In the genomic region with DNA sequence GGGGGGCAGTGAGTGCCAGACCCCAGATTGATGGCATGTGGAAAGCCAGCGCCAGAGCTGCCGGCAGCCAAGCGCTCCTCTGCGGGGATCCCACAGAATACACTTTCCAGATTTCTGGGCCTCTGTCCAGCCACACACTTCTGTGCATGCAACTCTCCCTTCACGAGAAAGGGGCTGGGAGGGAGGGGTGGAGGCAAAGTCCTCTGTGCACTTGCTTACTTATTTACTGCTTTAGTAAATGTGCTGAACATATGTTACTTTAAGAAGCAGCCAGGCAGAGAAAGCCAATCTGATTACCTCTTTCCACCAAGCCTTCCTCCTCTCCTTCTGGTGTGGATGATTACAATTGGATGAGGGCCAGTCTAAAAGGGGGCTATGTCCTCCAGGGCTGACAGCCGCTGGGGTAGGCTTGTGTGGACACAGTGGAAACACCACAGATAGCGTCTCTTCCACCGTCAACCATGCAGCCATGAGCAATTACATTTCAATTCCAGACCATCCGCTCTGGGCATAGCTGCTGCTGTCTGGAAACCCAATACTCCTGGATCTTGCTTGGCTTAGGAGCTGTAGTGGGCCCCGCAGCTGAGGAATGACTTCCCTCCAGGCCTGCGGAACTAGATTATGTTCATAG, we compare ENCODE assay signal across 12 cellular contexts.
A peak's percentile ranks its signal among the peaks of the same experiment; 100 is the strongest.
DNase-seq lines count a peak whose midpoint lies in the region; ATAC-seq and TF ChIP-seq lines count a peak whose summit lies in the region.
"Had no signal": no experiment of that assay in that cellular context is flagged by ENCODE, and none has a peak within 500 bp of the region (broad histone marks: within the 10 kb centered on the region; RNA-seq: fewer than 3 reads in every experiment).

No MANE protein-coding gene starts in this region.

- intact Hi-C loops in left ventricle myocardium superior (cut with micrococcal nuclease), result no loop called here

- H3K4me1 ChIP-seq in rectal smooth muscle tissue (ENCODE audit: control insufficient read depth, insufficient read depth, low read length), result peaks cover 22% of the 10 kb centered on the region

- H3K27ac ChIP-seq in rectal smooth muscle tissue (ENCODE audit: low read depth, low read length), result peak overlapping the region; percentile 66
- H3K27ac ChIP-seq: C4-2B had no signal

- CTCF ChIA-PET in activated naive CD4-positive, alpha-beta T cell treated with anti-CD3 and anti-CD28 coated beads, Interleukin-2, amount 10 ng/mL, durations not matched to agents 7 days and 5 days (lab: Charles Lee), result no interaction called here

- ATAC-seq in left ventricle myocardium superior, result peak; percentile 97
- no peak for ATAC-seq in GM18909 (IDR thresholded peaks at IDR 0.05; ENCODE audit: poor library complexity, unreplicated experiment)

- no peak overlapping the region for H3K27ac Mint-ChIP-seq in activated naive CD4-positive, alpha-beta T cell treated with anti-CD3 and anti-CD28 coated beads, Interleukin-2, amount 10 ng/mL, durations not matched to agents 7 days and 5 days

- H3K9ac ChIP-seq in rectal smooth muscle tissue (ENCODE audit: low read length), result no peak overlapping the region

- H3K27me3 Mint-ChIP-seq in activated naive CD4-positive, alpha-beta T cell treated with anti-CD3 and anti-CD28 coated beads, Interleukin-2, amount 10 ng/mL, durations not matched to agents 7 days and 5 days, result no peaks in the 10 kb centered on the region

- H3K36me3 Mint-ChIP-seq in activated naive CD4-positive, alpha-beta T cell treated with anti-CD3 and anti-CD28 coated beads, Interleukin-2, amount 10 ng/mL, durations not matched to agents 7 days and 5 days, result no peaks in the 10 kb centered on the region

- no peak overlapping the region for H3K4me3 Mint-ChIP-seq in activated naive CD4-positive, alpha-beta T cell treated with anti-CD3 and anti-CD28 coated beads, Interleukin-2, amount 10 ng/mL, durations not matched to agents 7 days and 5 days

- no peaks in the 10 kb centered on the region for H3K36me3 ChIP-seq in rectal smooth muscle tissue (ENCODE audit: control insufficient read depth, insufficient read depth, low read length)

- peaks cover 3% of the 10 kb centered on the region for H3K9me3 Mint-ChIP-seq in activated naive CD4-positive, alpha-beta T cell treated with anti-CD3 and anti-CD28 coated beads, Interleukin-2, amount 10 ng/mL, durations not matched to agents 7 days and 5 days

- peak overlapping the region; percentile 37 for H3K4me3 ChIP-seq in rectal smooth muscle tissue (ENCODE audit: low read length)

- no peak for TF ChIP-seq CTCF in GM10266 (IDR thresholded peaks at IDR 0.05; ENCODE audit: control insufficient read depth, insufficient read depth, low read depth, missing control alignments)

- no peaks in the 10 kb centered on the region for H3K4me1 Mint-ChIP-seq in activated naive CD4-positive, alpha-beta T cell treated with anti-CD3 and anti-CD28 coated beads, Interleukin-2, amount 10 ng/mL, durations not matched to agents 7 days and 5 days

- peak; percentile 7 for DNase-seq in GM04504 (ENCODE audit: low read depth)
- peak in 31 of 56 donors; percentile 4 to 56 (median 13) for DNase-seq in amygdala (lab: John Stamatoyannopoulos, UW)
- DNase-seq in left ventricle myocardium superior, result peak; percentile 58
- no peak for DNase-seq in NCI-H146 (lab: John Stamatoyannopoulos, UW)
- no peak for DNase-seq in activated naive CD4-positive, alpha-beta T cell treated with anti-CD3 and anti-CD28 coated beads, Interleukin-2, amount 10 ng/mL, durations not matched to agents 7 days and 5 days
- no peak for DNase-seq in GM10266 (ENCODE audit: extremely low spot score)
- DNase-seq: activated CD4-positive, alpha-beta T cell treated with anti-CD3 and anti-CD28 coated beads for 48 hours; activated naive CD4-positive, alpha-beta T cell treated with Interleukin-2 at 50 U/mL for 16 hours; NCI-H526 treated with DMSO at 0.1 percent for 48 hours had no signal

- no peaks in the 10 kb centered on the region for H3K27me3 ChIP-seq in rectal smooth muscle tissue (ENCODE audit: control insufficient read depth, insufficient read depth, low read length)

Comparison
In these comparisons a context has a peak if more than half of its experiments do, and no peak if none do; other contexts are left out.
1. DNase-seq: peak in GM04504 (single experiment), amygdala (31 of 56) and left ventricle myocardium superior (single experiment); none in NCI-H146 (single experiment), activated naive CD4-positive, alpha-beta T cell treated with anti-CD3 and anti-CD28 coated beads, Interleukin-2, amount 10 ng/mL, durations not matched to agents 7 days and 5 days (single experiment) and GM10266 (single experiment).